13 cellular contexts compared by ENCODE assay signal in the genomic region with DNA sequence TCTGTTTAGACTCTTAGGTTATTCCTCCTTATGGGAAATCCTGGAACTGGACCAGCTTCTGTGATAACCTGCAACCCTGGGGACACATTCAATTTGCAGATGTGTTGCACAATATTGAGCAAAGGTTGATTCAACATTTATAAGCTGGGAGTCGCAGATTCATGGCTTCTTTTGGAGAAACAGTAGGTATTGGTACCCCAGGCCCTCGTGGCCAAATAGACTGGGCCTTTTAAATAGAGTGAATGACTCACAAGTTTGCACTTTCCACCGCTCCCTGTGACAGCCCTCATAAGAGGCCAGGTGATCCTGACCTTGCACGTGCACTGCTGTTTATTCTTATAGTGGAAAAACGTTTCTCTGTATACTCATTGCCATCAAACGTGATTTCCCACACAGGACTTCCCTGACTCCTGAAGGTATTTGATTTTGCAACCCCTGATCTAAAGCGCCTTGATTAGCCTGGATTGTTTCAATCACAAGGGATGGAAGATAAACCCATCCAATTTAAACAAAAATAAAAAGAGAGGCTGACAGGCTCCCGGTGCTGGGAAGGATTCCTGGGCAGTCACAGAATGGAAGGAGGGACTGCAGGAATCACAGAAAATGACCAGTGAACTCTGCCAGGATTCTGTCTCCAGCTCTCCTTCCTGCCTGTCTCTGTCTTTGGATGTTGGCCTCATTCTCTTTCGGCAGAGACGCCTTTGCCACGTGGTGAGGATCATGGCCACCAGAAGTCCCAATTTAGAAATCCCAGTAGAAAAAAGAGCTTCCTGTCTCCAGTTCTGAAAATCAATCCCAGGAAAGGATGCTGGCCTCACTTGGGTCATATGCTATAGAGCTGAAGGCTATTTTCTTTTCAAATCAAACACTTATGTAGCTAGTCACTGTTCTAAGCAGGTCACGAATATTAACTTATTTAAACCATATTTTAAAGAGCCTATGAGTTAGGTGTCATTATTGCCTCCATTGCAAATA.
DNase-seq lines count a peak whose midpoint lies in the region; ATAC-seq and TF ChIP-seq lines count a peak whose summit lies in the region.
"Had no signal": no experiment of that assay in that cellular context is flagged by ENCODE, and none has a peak within 500 bp of the region (broad histone marks: within the 10 kb centered on the region; RNA-seq: fewer than 3 reads in every experiment).

No MANE protein-coding gene starts in this region.

- H3K4me3 Mint-ChIP-seq in GM23338: no peak overlapping the region
- H3K4me3 Mint-ChIP-seq in T-helper 2 cell treated with Interferon-gamma antibody and Interleukin-4, amounts not matched to agents 5 μg/mL and 100 μg/mL, for 36 hours: no peak overlapping the region
- H3K4me3 Mint-ChIP-seq: CD4-positive, alpha-beta memory T cell had no signal

- H3K9me3 ChIP-seq in breast epithelium (peaks cover 0 to 5% of the 10 kb centered on the region in 2 donors), hepatocyte (ENCODE audit: low read depth) (no peaks in the 10 kb centered on the region), skeletal muscle tissue (ENCODE audit: control insufficient read depth in 3 of 3, low read length in 3 of 3) (no peaks in the 10 kb centered on the region)

- no peaks in the 10 kb centered on the region for H3K4me1 ChIP-seq in GM23338 (ENCODE audit: insufficient read depth)
- peaks cover 0 to 3% of the 10 kb centered on the region in 2 donors for H3K4me1 ChIP-seq in breast epithelium
- H3K4me1 ChIP-seq in hepatocyte (ENCODE audit: insufficient read depth): peaks cover 18% of the 10 kb centered on the region
- H3K4me1 ChIP-seq in skeletal muscle tissue (ENCODE audit: control insufficient read depth in 3 of 3, insufficient read depth in 3 of 3, low read length in 3 of 3): peaks cover 14 to 26% (median 22%) of the 10 kb centered on the region in 3 donors

- 0 out of 2 replicates have a peak overlapping the region, but pooled peaks have one; percentile 28 for H2AFZ ChIP-seq in GM23338
- H2AFZ ChIP-seq in hepatocyte: peak overlapping the region; percentile 6

- DNase-seq in GM23338 (ENCODE audit: low spot score) (no peak), breast epithelium (ENCODE audit: low spot score in 2 of 2) (no peak), hepatocyte (ENCODE audit: low spot score) (peak; percentile 81), NCI-H1930 (lab: John Stamatoyannopoulos, UW) (no peak), GM13977 (ENCODE audit: low spot score) (no peak)
- no peak for DNase-seq in T-helper 2 cell treated with Interferon-gamma antibody and Interleukin-4, amounts not matched to agents 5 μg/mL and 100 μg/mL, for 36 hours (ENCODE audit: low spot score)
- DNase-seq: activated CD8-positive, alpha-beta memory T cell treated with anti-CD3 and anti-CD28 coated beads for 24 hours; amygdala; CD4-positive, alpha-beta memory T cell; NCI-H2171 had no signal

- peaks cover 6% of the 10 kb centered on the region for H3K27me3 Mint-ChIP-seq in GM23338 (ENCODE audit: insufficient read depth, low read depth, poor library complexity)
- H3K27me3 Mint-ChIP-seq in T-helper 2 cell treated with Interferon-gamma antibody and Interleukin-4, amounts not matched to agents 5 μg/mL and 100 μg/mL, for 36 hours (ENCODE audit: low read depth): no peaks in the 10 kb centered on the region
- H3K27me3 Mint-ChIP-seq: CD4-positive, alpha-beta memory T cell had no signal

- peaks cover 8% of the 10 kb centered on the region; the same call in 2 of the 3 replicates for H3K4me1 Mint-ChIP-seq in GM23338
- peaks cover 37% of the 10 kb centered on the region for H3K4me1 Mint-ChIP-seq in T-helper 2 cell treated with Interferon-gamma antibody and Interleukin-4, amounts not matched to agents 5 μg/mL and 100 μg/mL, for 36 hours (ENCODE audit: low read depth)

- H3K9ac ChIP-seq in skeletal muscle tissue (ENCODE audit: low read depth in 1 of 3, low read length in 3 of 3): peak overlapping the region in 1 of 3 donors; percentile 60

- ATAC-seq in GM23338 (no peak), GM21515 (IDR thresholded peaks at IDR 0.05; ENCODE audit: unreplicated experiment) (no peak)
- ATAC-seq: GM12878 had no signal

- no peaks in the 10 kb centered on the region for H3F3A ChIP-seq in GM23338 (replicated peaks; ENCODE audit: low read depth)

- no peak for TF ChIP-seq POLR2A in breast epithelium (IDR thresholded peaks at IDR 0.05)

- H3K4me3 ChIP-seq in GM23338 (no peak overlapping the region), breast epithelium (no peak overlapping the region), hepatocyte (no peak overlapping the region), skeletal muscle tissue (ENCODE audit: low read length in 3 of 3) (no peak overlapping the region)
- H3K4me3 ChIP-seq: GM12878 had no signal

- H4K20me1 ChIP-seq in GM23338 (replicated peaks; ENCODE audit: insufficient read depth): no peaks in the 10 kb centered on the region
- no peaks in the 10 kb centered on the region for H4K20me1 ChIP-seq in hepatocyte (ENCODE audit: insufficient read depth, poor library complexity, severe bottlenecking)

- H3K27ac Mint-ChIP-seq in GM23338: no peak overlapping the region
- H3K27ac Mint-ChIP-seq in T-helper 2 cell treated with Interferon-gamma antibody and Interleukin-4, amounts not matched to agents 5 μg/mL and 100 μg/mL, for 36 hours: no peak overlapping the region
- H3K27ac Mint-ChIP-seq: CD4-positive, alpha-beta memory T cell had no signal

- H3K36me3 Mint-ChIP-seq in GM23338 (ENCODE audit: low read depth): no peaks in the 10 kb centered on the region
- H3K36me3 Mint-ChIP-seq in T-helper 2 cell treated with Interferon-gamma antibody and Interleukin-4, amounts not matched to agents 5 μg/mL and 100 μg/mL, for 36 hours (ENCODE audit: low read depth): peaks cover 34% of the 10 kb centered on the region

- H3K27me3 ChIP-seq in GM23338 (ENCODE audit: insufficient read depth) (no peaks in the 10 kb centered on the region), breast epithelium (no peaks in the 10 kb centered on the region), hepatocyte (no peaks in the 10 kb centered on the region), skeletal muscle tissue (ENCODE audit: control insufficient read depth in 3 of 3, insufficient read depth in 3 of 3, low read length in 3 of 3) (no peaks in the 10 kb centered on the region)

- TF ChIP-seq CTCF in GM23338 (conservative IDR thresholded peaks at IDR 0.05; ENCODE audit: low read depth in 2 of 2) (no peak), breast epithelium (IDR thresholded peaks at IDR 0.05) (no peak), hepatocyte (IDR thresholded peaks at IDR 0.05; ENCODE audit: poor library complexity) (no peak), GM13977 (IDR thresholded peaks at IDR 0.05; ENCODE audit: extremely low read depth, insufficient read depth, missing control alignments) (no peak)

- H3K79me2 ChIP-seq in GM23338 (replicated peaks; ENCODE audit: insufficient read depth) (no peaks in the 10 kb centered on the region), hepatocyte (no peaks in the 10 kb centered on the region)

- H3K9me3 Mint-ChIP-seq in GM23338: peaks cover 8% of the 10 kb centered on the region
- H3K9me3 Mint-ChIP-seq in T-helper 2 cell treated with Interferon-gamma antibody and Interleukin-4, amounts not matched to agents 5 μg/mL and 100 μg/mL, for 36 hours: peaks cover 24% of the 10 kb centered on the region

- H3K36me3 ChIP-seq in GM23338 (ENCODE audit: insufficient read depth) (no peaks in the 10 kb centered on the region), breast epithelium (no peaks in the 10 kb centered on the region), hepatocyte (replicated peaks; ENCODE audit: insufficient read depth, low read depth) (no peaks in the 10 kb centered on the region), skeletal muscle tissue (ENCODE audit: control insufficient read depth in 3 of 3, insufficient read depth in 3 of 3, low read length in 3 of 3) (no peaks in the 10 kb centered on the region)

- H3K27ac ChIP-seq in GM23338 (ENCODE audit: low read depth) (no peak overlapping the region), breast epithelium (peak overlapping the region; percentile 68), hepatocyte (peak overlapping the region; percentile 83), skeletal muscle tissue (ENCODE audit: low read depth, low read length) (peak overlapping the region; percentile 72)

- in situ Hi-C loops in GM13977 (cut with MboI; ENCODE audit: low pct_unique_long_range_greater_than_20kb, low sequenced_read_pairs, unreplicated experiment): no loop called here

- 46% methylated on average over 12 of the region's 12 CpGs for WGBS in hepatocyte (ENCODE audit: low lambda C conversion rate, missing lambda C conversion rate)

- intact Hi-C loops in breast epithelium (cut with DNase I; ENCODE audit: low total_unique reads): no loop called here

- H3K4me2 ChIP-seq in GM23338 (no peak overlapping the region), hepatocyte (no peak overlapping the region)

- H3K9me2 ChIP-seq in GM23338 (ENCODE audit: insufficient read depth) (peaks cover 6% of the 10 kb centered on the region; the same call in 1 of the 2 replicates), hepatocyte (replicated peaks; ENCODE audit: insufficient read depth) (no peaks in the 10 kb centered on the region)

TF ChIP-seq in GM23338, 12 proteins besides CTCF, POLR2A, EP300 and RAD21 (continues in another document):
- TF ChIP-seq CREB1 (CRISPR knock-in tag; IDR thresholded peaks at IDR 0.05; ENCODE audit: low read depth) (no peak), NANOG (IDR thresholded peaks at IDR 0.05; ENCODE audit: borderline replicate concordance) (no peak), ZNF114 (CRISPR knock-in tag; IDR thresholded peaks at IDR 0.05) (no peak), ZNF331 (CRISPR knock-in tag; IDR thresholded peaks at IDR 0.05; ENCODE audit: low read depth) (no peak), EZH2phosphoT487 (IDR thresholded peaks at IDR 0.05; ENCODE audit: unreplicated experiment) (no peak), EZH2 (IDR thresholded peaks at IDR 0.05; ENCODE audit: low read depth, unreplicated experiment) (no peak)
